ENCODE assay signal across 29 cellular contexts in the genomic region with DNA sequence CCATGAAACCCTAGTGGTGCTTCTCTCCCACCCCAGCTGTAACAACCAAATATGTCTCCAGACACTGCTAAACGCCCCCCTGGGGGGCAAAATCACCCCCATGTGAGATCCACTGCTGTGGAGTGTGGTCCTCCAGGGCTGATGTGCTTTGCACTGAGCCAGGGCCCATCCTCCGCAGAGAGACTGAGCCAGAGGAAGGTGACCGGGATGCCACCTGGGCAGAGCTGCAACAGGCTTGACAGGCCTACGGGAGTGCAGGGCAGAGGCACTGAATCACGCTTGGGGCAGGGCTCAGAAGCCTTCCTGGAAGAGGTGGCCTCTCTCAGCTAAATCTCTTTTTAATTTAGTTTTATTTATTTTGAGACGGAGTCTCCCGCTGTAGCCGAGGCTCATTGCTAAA. TPM values are rescaled to one million over a fixed set of nuclear protein-coding genes. Genes with fewer than 3 reads are reported as not detected.
DNase-seq lines count a peak whose midpoint lies in the region; ATAC-seq, FAIRE-seq and TF ChIP-seq lines count a peak whose summit lies in the region.
"Had no signal": no experiment of that assay in that cellular context is flagged by ENCODE, and none has a peak within 500 bp of the region (broad histone marks: within the 10 kb centered on the region; RNA-seq: fewer than 3 reads in every experiment).

No MANE protein-coding gene starts in this region.

- H3K9me3 Mint-ChIP-seq in endothelial cell (ENCODE audit: unreplicated experiment) (no peaks in the 10 kb centered on the region), neural crest cell (no peaks in the 10 kb centered on the region)
- no peaks in the 10 kb centered on the region for H3K9me3 Mint-ChIP-seq in stimulated activated memory B cell treated with anti-CD40 and anti-IgM and Interleukin-4, amounts not matched to agents 10 μg/mL and 1 μg/mL and 100 μg/mL, for 72 hours
- no peaks in the 10 kb centered on the region for H3K9me3 Mint-ChIP-seq in activated CD4-positive, alpha-beta T cell treated with anti-CD3 and anti-CD28 coated beads for 36 hours (ENCODE audit: low read depth)

- peak overlapping the region; percentile 18 for H3K27ac Mint-ChIP-seq in endothelial cell (ENCODE audit: unreplicated experiment)
- no peak overlapping the region for H3K27ac Mint-ChIP-seq in neural crest cell (ENCODE audit: unreplicated experiment)
- H3K27ac Mint-ChIP-seq in stimulated activated memory B cell treated with anti-CD40 and anti-IgM and Interleukin-4, amounts not matched to agents 10 μg/mL and 1 μg/mL and 100 μg/mL, for 72 hours = no peak overlapping the region
- H3K27ac Mint-ChIP-seq in activated CD4-positive, alpha-beta T cell treated with anti-CD3 and anti-CD28 coated beads for 36 hours = no peak overlapping the region
- H3K27ac Mint-ChIP-seq: CD4-positive, CD25-positive, alpha-beta regulatory T cell had no signal

- H3K36me3 Mint-ChIP-seq in endothelial cell (ENCODE audit: low read depth, unreplicated experiment) (no peaks in the 10 kb centered on the region), neural crest cell (ENCODE audit: low read depth) (no peaks in the 10 kb centered on the region)
- peaks cover 6% of the 10 kb centered on the region for H3K36me3 Mint-ChIP-seq in stimulated activated memory B cell treated with anti-CD40 and anti-IgM and Interleukin-4, amounts not matched to agents 10 μg/mL and 1 μg/mL and 100 μg/mL, for 72 hours
- peaks cover 3% of the 10 kb centered on the region for H3K36me3 Mint-ChIP-seq in activated CD4-positive, alpha-beta T cell treated with anti-CD3 and anti-CD28 coated beads for 36 hours (ENCODE audit: low read depth)

- TF ChIP-seq CTCF in A549 (IDR thresholded peaks at IDR 0.05) (no peak), endothelial cell (IDR thresholded peaks at IDR 0.05; ENCODE audit: unreplicated experiment) (no peak), neural crest cell (conservative IDR thresholded peaks at IDR 0.05) (no peak)

- ATAC-seq in A549 = no peak
- no peak for ATAC-seq in stimulated activated memory B cell treated with anti-CD40 and anti-IgM and Interleukin-4, amounts not matched to agents 10 μg/mL and 1 μg/mL and 100 μg/mL, for 72 hours
- ATAC-seq in activated CD4-positive, alpha-beta T cell treated with anti-CD3 and anti-CD28 coated beads for 36 hours = no peak
- ATAC-seq: HepG2 had no signal

- 76% methylated on average over 8 of the region's 8 CpGs for WGBS in A549 (ENCODE audit: missing lambda C conversion rate)

- H3K4me1 ChIP-seq in A549 = peaks cover 36% of the 10 kb centered on the region

- DNase-seq in A549 (ENCODE audit: low read depth in 1 of 2, low spot score in 1 of 2) (no peak), GM12892 (ENCODE audit: insufficient read length) (peak; percentile 13), endothelial cell (ENCODE audit: low spot score) (no peak), neural crest cell (ENCODE audit: low read depth, low spot score) (no peak)
- no peak for DNase-seq in effector CD8-positive, alpha-beta T cell (lab: John Stamatoyannopoulos, UW)
- no peak for DNase-seq in activated CD4-positive, alpha-beta T cell treated with anti-CD3 and anti-CD28 coated beads for 36 hours
- DNase-seq: CD4-positive, CD25-positive, alpha-beta regulatory T cell; GDM1; KBM-7; MG63; NCI-H1105 treated with DMSO at 0.1 percent for 48 hours; NCI-H146; NCI-H1930; NCI-H2107; NCI-H446; NCI-H524 treated with DMSO at 0.1 percent for 48 hours; NCI-H774; SIG-M5 had no signal

- H3K4me2 ChIP-seq in A549 = no peak overlapping the region

- FAIRE-seq in A549 (lab: Jason Lieb, UNC) = no peak
- no peak for FAIRE-seq in GM12892 (lab: Jason Lieb, UNC)
- FAIRE-seq: GM12891, GM19239, H54, HepG2, RCC 7860 had no signal

- CTCF ChIA-PET in A549 (lab: Yijun Ruan, JAX) = interaction anchor here (0.6 to 40.3 kb wide), 14 partner anchors 16 to 1303 kb away, joined by 3 to 2395 read pairs (median 6); a partner anchor contains a TSS
- CTCF ChIA-PET in activated CD4-positive, alpha-beta T cell treated with anti-CD3 and anti-CD28 coated beads for 36 hours (lab: Charles Lee) = interaction anchor here (0.6 to 10.3 kb wide), 7 partner anchors 15 to 200 kb away, joined by 3 to 150 read pairs (median 4); a partner anchor contains a TSS

- no peak overlapping the region for H3K4me3 ChIP-seq in A549
- H3K4me3 ChIP-seq: BLaER1, MG63, SK-N-MC had no signal

- H3K4me3 Mint-ChIP-seq in endothelial cell (ENCODE audit: unreplicated experiment) (no peak overlapping the region), neural crest cell (peak overlapping the region; percentile 80)
- H3K4me3 Mint-ChIP-seq in stimulated activated memory B cell treated with anti-CD40 and anti-IgM and Interleukin-4, amounts not matched to agents 10 μg/mL and 1 μg/mL and 100 μg/mL, for 72 hours = no peak overlapping the region
- no peak overlapping the region for H3K4me3 Mint-ChIP-seq in activated CD4-positive, alpha-beta T cell treated with anti-CD3 and anti-CD28 coated beads for 36 hours

- intact Hi-C loops in activated CD4-positive, alpha-beta T cell treated with anti-CD3 and anti-CD28 coated beads for 36 hours (cut with DNase I, micrococcal nuclease) = loop anchor here in 1 of 2 experiments (5.0 kb wide), 2 partner anchors 262 to 457 kb away; no protein-coding TSS in a partner anchor

- POLR2A ChIA-PET in A549 (lab: Yijun Ruan, JAX) = no interaction called here
- POLR2A ChIA-PET in activated CD4-positive, alpha-beta T cell treated with anti-CD3 and anti-CD28 coated beads for 36 hours (lab: Charles Lee) = interaction anchor here (0.6 to 0.8 kb wide), 2 partner anchors 13 to 52 kb away, joined by 3 read pairs; no protein-coding TSS in a partner anchor

- no peaks in the 10 kb centered on the region for H3K9me3 ChIP-seq in A549
- H3K9me3 ChIP-seq: BLaER1, MG63 had no signal

- H3K4me1 Mint-ChIP-seq in endothelial cell (ENCODE audit: unreplicated experiment) (peaks cover 7% of the 10 kb centered on the region), neural crest cell (peaks cover 16% of the 10 kb centered on the region)
- H3K4me1 Mint-ChIP-seq in stimulated activated memory B cell treated with anti-CD40 and anti-IgM and Interleukin-4, amounts not matched to agents 10 μg/mL and 1 μg/mL and 100 μg/mL, for 72 hours = peaks cover 29% of the 10 kb centered on the region
- peaks cover 20% of the 10 kb centered on the region for H3K4me1 Mint-ChIP-seq in activated CD4-positive, alpha-beta T cell treated with anti-CD3 and anti-CD28 coated beads for 36 hours

- TF ChIP-seq RAD21 in A549 (conservative IDR thresholded peaks at IDR 0.05 in 1 of 2, IDR thresholded peaks at IDR 0.05 in 1 of 2) = no peak

- peak overlapping the region in 1 of 2 experiments; percentile 78; a peak in 4 of 6 replicates for H3K27ac ChIP-seq in A549
- H3K27ac ChIP-seq: BLaER1, SK-N-MC had no signal

- TF ChIP-seq POLR2A in A549 (IDR thresholded peaks at IDR 0.05; ENCODE audit: low read length) = no peak
- no peak for TF ChIP-seq POLR2A in GM12892 (IDR thresholded peaks at IDR 0.05; ENCODE audit: low read depth, low read length)

- H3K27me3 Mint-ChIP-seq in endothelial cell (ENCODE audit: unreplicated experiment) (peaks cover 15% of the 10 kb centered on the region), neural crest cell (ENCODE audit: low read depth) (peaks cover 45% of the 10 kb centered on the region)
- H3K27me3 Mint-ChIP-seq in stimulated activated memory B cell treated with anti-CD40 and anti-IgM and Interleukin-4, amounts not matched to agents 10 μg/mL and 1 μg/mL and 100 μg/mL, for 72 hours = peaks cover 28% of the 10 kb centered on the region
- peaks cover 10% of the 10 kb centered on the region for H3K27me3 Mint-ChIP-seq in activated CD4-positive, alpha-beta T cell treated with anti-CD3 and anti-CD28 coated beads for 36 hours

- TF ChIP-seq EP300 in A549 (IDR thresholded peaks at IDR 0.05) = no peak

TF ChIP-seq in A549, 52 proteins besides CTCF, POLR2A, EP300 and RAD21:
- TF ChIP-seq RNF2 (IDR thresholded peaks at IDR 0.05; ENCODE audit: borderline replicate concordance, low read depth) = no peak
- TF ChIP-seq ZFP36 (IDR thresholded peaks at IDR 0.05; ENCODE audit: borderline replicate concordance, partially characterized antibody) = peak; percentile 10

RNA-seq across cellular contexts. Expression of a gene that starts 4.4 kb away (rescaled TPM):
- polyA plus RNA-seq in A549 (2011; rRNA removed) (0.09 TPM in 1 of 2 replicates, not detected in the other), A549 (2017; fragmentation: RNase III; extraction: RNeasy Plus Mini Kit Qiagen cat#74134 plus additional on column Dnase treatment) (0.40 to 1.2 TPM (median 0.70 TPM) in 3 replicates)
- 0.21 and 0.41 TPM in 2 replicates for polyA plus RNA-seq in A549 (2012; cell fraction: cytosol; rRNA removed)
- polyA plus RNA-seq in A549 (2012; cell fraction: nucleus; rRNA removed) = 0.36 and 0.82 TPM in 2 replicates
- not detected in 2 replicates for polyA minus RNA-seq in A549 (2011; rRNA and poly(A)+ RNA removed)
- not detected for polyA plus RNA-seq in GM12892 (2012; ENCODE audit: missing spikeins)
- total RNA-seq in endothelial cell (ENCODE audit: unreplicated experiment) (1.1 TPM), neural crest cell (0.34 TPM in 1 of 2 replicates, not detected in the other)
- not detected for total RNA-seq in activated CD4-positive, alpha-beta T cell treated with anti-CD3 and anti-CD28 coated beads for 36 hours
- total RNA-seq: A172; CD4-positive, CD25-positive, alpha-beta regulatory T cell; HepG2; HT1080; LHCN-M2 had no signal
- polyA plus RNA-seq: CD4-positive, CD25-positive, alpha-beta regulatory T cell; HepG2 had no signal

RNA-seq across cellular contexts. Expression of a gene that starts 51.1 kb away (rescaled TPM):
- polyA plus RNA-seq in A549 (2011; rRNA removed) (8.6 and 9.9 TPM in 2 replicates), A549 (2017; fragmentation: RNase III; extraction: RNeasy Plus Mini Kit Qiagen cat#74134 plus additional on column Dnase treatment) (17.2 to 18.5 TPM (median 17.9 TPM) in 3 replicates)
- polyA plus RNA-seq in A549 (2012; cell fraction: cytosol; rRNA removed) = 6.5 and 11.0 TPM in 2 replicates
- polyA plus RNA-seq in A549 (2012; cell fraction: nucleus; rRNA removed) = 17.6 and 21.1 TPM in 2 replicates
- 11.6 and 12.9 TPM in 2 replicates for polyA minus RNA-seq in A549 (2011; rRNA and poly(A)+ RNA removed)
- polyA plus RNA-seq in GM12892 (2012; ENCODE audit: missing spikeins) = 24.3 TPM
- total RNA-seq in endothelial cell (ENCODE audit: unreplicated experiment) (42.8 TPM), neural crest cell (22.3 and 25.9 TPM in 2 replicates)
- total RNA-seq in activated CD4-positive, alpha-beta T cell treated with anti-CD3 and anti-CD28 coated beads for 36 hours = 10 to 100 TPM; 29.8 to 40.2 TPM

RNA-seq across cellular contexts. Expression of a gene that starts 57.6 kb away (rescaled TPM):
- polyA plus RNA-seq in A549 (2011; rRNA removed) (273 and 416 TPM in 2 replicates), A549 (2017; fragmentation: RNase III; extraction: RNeasy Plus Mini Kit Qiagen cat#74134 plus additional on column Dnase treatment) (210 to 241 TPM (median 226 TPM) in 3 replicates)
- polyA plus RNA-seq in A549 (2012; cell fraction: cytosol; rRNA removed) = 78.4 and 82.0 TPM in 2 replicates
- 75.2 and 121 TPM in 2 replicates for polyA plus RNA-seq in A549 (2012; cell fraction: nucleus; rRNA removed)
- polyA minus RNA-seq in A549 (2011; rRNA and poly(A)+ RNA removed) = 83.1 and 83.3 TPM in 2 replicates
- 89.2 TPM for polyA plus RNA-seq in GM12892 (2012; ENCODE audit: missing spikeins)
- total RNA-seq in endothelial cell (ENCODE audit: unreplicated experiment) (28.3 TPM), neural crest cell (295 and 302 TPM in 2 replicates)
- 100 to 1,000 TPM; 245 to 322 TPM for total RNA-seq in activated CD4-positive, alpha-beta T cell treated with anti-CD3 and anti-CD28 coated beads for 36 hours
